Comparison of ENCODE assay signal across 9 cellular contexts in genomic region chr9:77944556-77945261, GRCh38.
DNase-seq lines count a peak whose midpoint lies in the region; ATAC-seq, FAIRE-seq and TF ChIP-seq lines count a peak whose summit lies in the region.
"Had no signal": no experiment of that assay in that cellular context is flagged by ENCODE, and none has a peak within 500 bp of the region (broad histone marks: within the 10 kb centered on the region; RNA-seq: fewer than 3 reads in every experiment).

No MANE protein-coding gene starts in this region.

- no TSS peak for BruUV-seq in GM12878 (replicated peaks; lab: Mats Ljungman, UMichigan)

- peaks cover 51% of the 10 kb centered on the region for H3K4me1 Mint-ChIP-seq in activated naive CD4-positive, alpha-beta T cell treated with anti-CD3 and anti-CD28 coated beads for 36 hours (ENCODE audit: low read depth)
- H3K4me1 Mint-ChIP-seq in type B pancreatic cell (ENCODE audit: unreplicated experiment) = peaks cover 39% of the 10 kb centered on the region

- no peaks in the 10 kb centered on the region for H3K27me3 ChIP-seq in GM12878 (replicated peaks in 1 of 2; ENCODE audit: control insufficient read depth in 2 of 2, insufficient read depth in 2 of 2, low read length in 1 of 2)
- no peaks in the 10 kb centered on the region for H3K27me3 ChIP-seq in left lung

- no peaks in the 10 kb centered on the region for H3K4me1 ChIP-seq in GM12878 (ENCODE audit: control insufficient read depth, insufficient read depth, low read length)
- H3K4me1 ChIP-seq in left lung = peaks cover 47 to 80% of the 10 kb centered on the region in 2 donors

- H3K27ac ChIP-seq in GM12878 (ENCODE audit: control insufficient read depth, insufficient read depth) = no peak overlapping the region
- peak overlapping the region; percentile 73 to 91 for H3K27ac ChIP-seq in left lung

- H3K27me3 Mint-ChIP-seq in activated naive CD4-positive, alpha-beta T cell treated with anti-CD3 and anti-CD28 coated beads for 36 hours (ENCODE audit: low read depth) = no peaks in the 10 kb centered on the region
- H3K27me3 Mint-ChIP-seq in type B pancreatic cell = no peaks in the 10 kb centered on the region

- no peak overlapping the region for H3K4me2 ChIP-seq in GM12878 (ENCODE audit: control insufficient read depth, insufficient read depth)

- H3K79me2 ChIP-seq in GM12878 (ENCODE audit: control insufficient read depth, insufficient read depth, low read length) = no peaks in the 10 kb centered on the region

- peak; percentile 38 for DNase-seq in activated naive CD4-positive, alpha-beta T cell treated with anti-CD3 and anti-CD28 coated beads for 36 hours
- no peak for DNase-seq in activated naive CD4-positive, alpha-beta T cell (lab: John Stamatoyannopoulos, UW)
- no peak for DNase-seq in GM12878 (ENCODE audit: low read depth, low spot score)
- DNase-seq in left lung = no peak
- no peak for DNase-seq in type B pancreatic cell (ENCODE audit: extremely low spot score, unreplicated experiment)
- no peak for DNase-seq in NCI-H526 (lab: John Stamatoyannopoulos, UW)

- 30% methylated on average over 6 of the region's 6 CpGs for whole genome bisulfite sequencing in GM12878 (ENCODE audit: insufficient coverage, insufficient replicate concordance, low lambda C conversion rate, missing lambda C conversion rate)

- ATAC-seq in GM12878 (peak; percentile 27), left lung (peak; percentile 74), HG02798 (IDR thresholded peaks at IDR 0.05; ENCODE audit: poor library complexity, unreplicated experiment) (no peak), GM21717 (IDR thresholded peaks at IDR 0.05; ENCODE audit: unreplicated experiment) (no peak)

- TF ChIP-seq POLR2A in GM12878 (IDR thresholded peaks at IDR 0.05; ENCODE audit: low read depth, low read length) = no peak

- TF ChIP-seq RAD21 in GM12878 (IDR thresholded peaks at IDR 0.05; ENCODE audit: insufficient read depth, low read depth, low read length) = no peak

- SMC1A ChIA-PET in GM12878 (lab: Charles Lee; ENCODE audit: uncharacterized antibody, unreplicated experiment) = interaction anchor here (0.7 to 3.4 kb wide), 14 partner anchors 11 to 175 kb away, joined by 3 to 11 read pairs (median 4); no protein-coding TSS in a partner anchor

- CTCF ChIA-PET in activated naive CD4-positive, alpha-beta T cell treated with anti-CD3 and anti-CD28 coated beads for 36 hours (lab: Charles Lee) = interaction anchor here (0.6 to 2.3 kb wide), 9 partner anchors 10 to 361 kb away, joined by 3 to 14 read pairs (median 4); no protein-coding TSS in a partner anchor
- CTCF ChIA-PET in GM12878 (lab: Yijun Ruan, JAX) = interaction anchor here (0.9 to 2.2 kb wide), 7 partner anchors 11 to 177 kb away, joined by 3 to 6 read pairs (median 4); no protein-coding TSS in a partner anchor

- no peak overlapping the region for H3K9ac ChIP-seq in GM12878 (ENCODE audit: control insufficient read depth, insufficient read depth, low read length)

- no peaks in the 10 kb centered on the region for H3K9me3 Mint-ChIP-seq in activated naive CD4-positive, alpha-beta T cell treated with anti-CD3 and anti-CD28 coated beads for 36 hours
- no peaks in the 10 kb centered on the region for H3K9me3 Mint-ChIP-seq in type B pancreatic cell

- in situ Hi-C loops in GM12878 (cut with MboI) = no loop called here

- TF ChIP-seq CTCF in GM12878 (IDR thresholded peaks at IDR 0.05 in 2 of 3, conservative IDR thresholded peaks at IDR 0.05 in 1 of 3; ENCODE audit: control insufficient read depth in 2 of 3, extremely low read depth in 1 of 3, insufficient read depth in 1 of 3, low read depth in 3 of 3, low read length in 3 of 3) (no peak), left lung (IDR thresholded peaks at IDR 0.05) (peak in 1 of 2 donors; percentile 22), type B pancreatic cell (conservative IDR thresholded peaks at IDR 0.05) (peak; percentile 34)

- TF ChIP-seq EP300 in GM12878 (IDR thresholded peaks at IDR 0.05; ENCODE audit: borderline replicate concordance in 1 of 2, control insufficient read depth in 1 of 2, low read depth in 2 of 2, low read length in 2 of 2) = no peak

- peak overlapping the region; percentile 32 for H3K4me3 Mint-ChIP-seq in activated naive CD4-positive, alpha-beta T cell treated with anti-CD3 and anti-CD28 coated beads for 36 hours
- peak overlapping the region; percentile 38 for H3K4me3 Mint-ChIP-seq in type B pancreatic cell

- FAIRE-seq in GM12878 (lab: Jason Lieb, UNC) = no peak

- H3K36me3 ChIP-seq in GM12878 (ENCODE audit: control insufficient read depth in 2 of 2, insufficient read depth in 2 of 2, low read length in 1 of 2) (no peaks in the 10 kb centered on the region), left lung (no peaks in the 10 kb centered on the region)
- H3K36me3 ChIP-seq: HAP-1 had no signal

- no peaks in the 10 kb centered on the region for H3K36me3 Mint-ChIP-seq in activated naive CD4-positive, alpha-beta T cell treated with anti-CD3 and anti-CD28 coated beads for 36 hours (ENCODE audit: low read depth)
- no peaks in the 10 kb centered on the region for H3K36me3 Mint-ChIP-seq in type B pancreatic cell

- RAD21 ChIA-PET in GM12878 (lab: Charles Lee; ENCODE audit: unreplicated experiment) = interaction anchor here (0.8 to 2.2 kb wide), 4 partner anchors 10 to 91 kb away, joined by 4 to 5 read pairs (median 4); no protein-coding TSS in a partner anchor

- POLR2A ChIA-PET in GM12878 (lab: Charles Lee) = interaction anchor here (1.4 to 1.6 kb wide), 2 partner anchors 12 to 42 kb away, joined by 4 to 7 read pairs; no protein-coding TSS in a partner anchor

- peak overlapping the region; percentile 67 for H3K27ac Mint-ChIP-seq in activated naive CD4-positive, alpha-beta T cell treated with anti-CD3 and anti-CD28 coated beads for 36 hours
- peak overlapping the region; percentile 87 for H3K27ac Mint-ChIP-seq in type B pancreatic cell

- no peak overlapping the region for H2AFZ ChIP-seq in GM12878 (ENCODE audit: control insufficient read depth, low read depth, low read length)

- H3K4me3 ChIP-seq in GM12878 (no peak overlapping the region), left lung (peak overlapping the region in 1 of 2 donors; percentile 30)
- H3K4me3 ChIP-seq: HAP-1 had no signal

- no peaks in the 10 kb centered on the region for H3K9me3 ChIP-seq in GM12878 (replicated peaks; ENCODE audit: control insufficient read depth, insufficient read depth, low read length)
- H3K9me3 ChIP-seq in left lung = no peaks in the 10 kb centered on the region
- H3K9me3 ChIP-seq: HAP-1 had no signal

- intact Hi-C loops in activated naive CD4-positive, alpha-beta T cell treated with anti-CD3 and anti-CD28 coated beads for 36 hours (cut with micrococcal nuclease) = loop anchor here (1.0 kb wide), 1 partner anchor 91 kb away; no protein-coding TSS in a partner anchor
- intact Hi-C loops in GM12878 (cut with micrococcal nuclease; ENCODE audit: unreplicated experiment) (no loop called here), left lung (cut with DNase I) (no loop called here)

- no peaks in the 10 kb centered on the region for H4K20me1 ChIP-seq in GM12878 (ENCODE audit: control insufficient read depth, insufficient read depth)

TF ChIP-seq in GM12878, 131 proteins besides CTCF, POLR2A, EP300 and RAD21 (continues in another document):
- TF ChIP-seq, protein P1, sequence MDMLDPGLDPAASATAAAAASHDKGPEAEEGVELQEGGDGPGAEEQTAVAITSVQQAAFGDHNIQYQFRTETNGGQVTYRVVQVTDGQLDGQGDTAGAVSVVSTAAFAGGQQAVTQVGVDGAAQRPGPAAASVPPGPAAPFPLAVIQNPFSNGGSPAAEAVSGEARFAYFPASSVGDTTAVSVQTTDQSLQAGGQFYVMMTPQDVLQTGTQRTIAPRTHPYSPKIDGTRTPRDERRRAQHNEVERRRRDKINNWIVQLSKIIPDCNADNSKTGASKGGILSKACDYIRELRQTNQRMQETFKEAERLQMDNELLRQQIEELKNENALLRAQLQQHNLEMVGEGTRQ (IDR thresholded peaks at IDR 0.05; ENCODE audit: borderline replicate concordance, low read depth, low read length) = no peak
- TF ChIP-seq ATF7 (IDR thresholded peaks at IDR 0.05; ENCODE audit: low read depth) (no peak), MEF2A (IDR thresholded peaks at IDR 0.05; ENCODE audit: insufficient read depth, low read depth, low read length) (no peak), HDGF (IDR thresholded peaks at IDR 0.05) (no peak), POLR2AphosphoS5 (IDR thresholded peaks at IDR 0.05; ENCODE audit: low read length) (no peak)
- TF ChIP-seq, protein P2, sequence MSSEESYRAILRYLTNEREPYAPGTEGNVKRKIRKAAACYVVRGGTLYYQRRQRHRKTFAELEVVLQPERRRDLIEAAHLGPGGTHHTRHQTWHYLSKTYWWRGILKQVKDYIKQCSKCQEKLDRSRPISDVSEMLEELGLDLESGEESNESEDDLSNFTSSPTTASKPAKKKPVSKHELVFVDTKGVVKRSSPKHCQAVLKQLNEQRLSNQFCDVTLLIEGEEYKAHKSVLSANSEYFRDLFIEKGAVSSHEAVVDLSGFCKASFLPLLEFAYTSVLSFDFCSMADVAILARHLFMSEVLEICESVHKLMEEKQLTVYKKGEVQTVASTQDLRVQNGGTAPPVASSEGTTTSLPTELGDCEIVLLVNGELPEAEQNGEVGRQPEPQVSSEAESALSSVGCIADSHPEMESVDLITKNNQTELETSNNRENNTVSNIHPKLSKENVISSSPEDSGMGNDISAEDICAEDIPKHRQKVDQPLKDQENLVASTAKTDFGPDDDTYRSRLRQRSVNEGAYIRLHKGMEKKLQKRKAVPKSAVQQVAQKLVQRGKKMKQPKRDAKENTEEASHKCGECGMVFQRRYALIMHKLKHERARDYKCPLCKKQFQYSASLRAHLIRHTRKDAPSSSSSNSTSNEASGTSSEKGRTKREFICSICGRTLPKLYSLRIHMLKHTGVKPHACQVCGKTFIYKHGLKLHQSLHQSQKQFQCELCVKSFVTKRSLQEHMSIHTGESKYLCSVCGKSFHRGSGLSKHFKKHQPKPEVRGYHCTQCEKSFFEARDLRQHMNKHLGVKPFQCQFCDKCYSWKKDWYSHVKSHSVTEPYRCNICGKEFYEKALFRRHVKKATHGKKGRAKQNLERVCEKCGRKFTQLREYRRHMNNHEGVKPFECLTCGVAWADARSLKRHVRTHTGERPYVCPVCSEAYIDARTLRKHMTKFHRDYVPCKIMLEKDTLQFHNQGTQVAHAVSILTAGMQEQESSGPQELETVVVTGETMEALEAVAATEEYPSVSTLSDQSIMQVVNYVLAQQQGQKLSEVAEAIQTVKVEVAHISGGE (CRISPR knock-in tag; IDR thresholded peaks at IDR 0.05) = no peak

Comparison
In these comparisons a context has a peak if more than half of its experiments do, and no peak if none do; other contexts are left out.
1. ATAC-seq: peak in GM12878 (single experiment) and left lung (single experiment); none in HG02798 (single experiment) and GM21717 (single experiment).